Comparison of ENCODE assay signal across 31 cellular contexts in genomic region chr9:77085416-77085815, GRCh38.
"Had no signal": no experiment of that assay in that cellular context is flagged by ENCODE, and none has a peak within 500 bp of the region (broad histone marks: within the 10 kb centered on the region; RNA-seq: fewer than 3 reads in every experiment).

No MANE protein-coding gene starts in this region.

- H3K9me3 ChIP-seq: esophagus muscularis mucosa, gastrocnemius medialis, psoas muscle, thyroid gland, upper lobe of right lung had no signal

- H3K27ac Mint-ChIP-seq: activated CD4-positive, alpha-beta T cell treated with anti-CD3 and anti-CD28 coated beads for 36 hours; activated CD8-positive, alpha-beta memory T cell treated with anti-CD3 and anti-CD28 coated beads, Interleukin-2, amount 10 ng/mL, durations not matched to agents 7 days and 5 days; activated CD8-positive, alpha-beta T cell treated with anti-CD3 and anti-CD28 coated beads, Interleukin-2, amount 10 ng/mL, durations not matched to agents 7 days and 5 days; activated naive CD4-positive, alpha-beta T cell treated with anti-CD3 and anti-CD28 coated beads for 36 hours; activated naive CD8-positive, alpha-beta T cell treated with anti-CD3 and anti-CD28 coated beads, Interleukin-2, amount 10 ng/mL, durations not matched to agents 7 days and 5 days; activated T-cell treated with anti-CD3 and anti-CD28 coated beads, Interleukin-2, amount 50 U/mL, for 72 hours; dendritic cell treated with granulocyte-macrophage colony-stimulating factor and Interleukin-4, amounts not matched to agents 40 ng/mL and 50 ng/mL, for 4 days; endodermal cell; mesothelial cell of epicardium; stimulated activated memory B cell treated with anti-CD40 and anti-IgM and Interleukin-4, amounts not matched to agents 10 μg/mL and 1 μg/mL and 100 μg/mL, for 72 hours; stimulated activated naive CD8-positive, alpha-beta T cell treated with anti-CD3 and anti-CD28 coated beads, Interleukin-15, amount 100 ng/mL, for 72 hours had no signal

- H3K9me3 Mint-ChIP-seq: activated naive CD4-positive, alpha-beta T cell treated with anti-CD3 and anti-CD28 coated beads for 36 hours; activated T-cell treated with anti-CD3 and anti-CD28 coated beads, Interleukin-2, amount 50 U/mL, for 72 hours; central memory CD8-positive, alpha-beta T cell; dendritic cell treated with granulocyte-macrophage colony-stimulating factor and Interleukin-4, amounts not matched to agents 40 ng/mL and 50 ng/mL, for 4 days; stimulated activated memory B cell treated with anti-CD40 and anti-IgM and Interleukin-4, amounts not matched to agents 10 μg/mL and 1 μg/mL and 100 μg/mL, for 72 hours had no signal

- DNase-seq: activated CD4-positive, alpha-beta T cell treated with anti-CD3 and anti-CD28 coated beads for 36 hours; activated CD4-positive, CD25-positive, alpha-beta regulatory T cell; activated CD8-positive, alpha-beta memory T cell treated with anti-CD3 and anti-CD28 coated beads, Interleukin-2, amount 10 ng/mL, durations not matched to agents 7 days and 5 days; activated CD8-positive, alpha-beta T cell treated with anti-CD3 and anti-CD28 coated beads, Interleukin-2, amount 10 ng/mL, durations not matched to agents 7 days and 5 days; activated effector memory CD4-positive, alpha-beta T cell treated with Interleukin-2 at 50 U/mL for 16 hours; activated naive CD4-positive, alpha-beta T cell treated with anti-CD3 and anti-CD28 coated beads for 36 hours; activated naive CD8-positive, alpha-beta T cell treated with anti-CD3 and anti-CD28 coated beads, Interleukin-2, amount 10 ng/mL, durations not matched to agents 7 days and 5 days; activated T-cell treated with anti-CD3 and anti-CD28 coated beads for 4 hours; activated T-cell treated with anti-CD3 and anti-CD28 coated beads, Interleukin-2, amount 50 U/mL, for 72 hours; amniotic stem cell; endodermal cell; gastrocnemius medialis; glutamatergic neuron; left cardiac atrium; left ventricle myocardium superior; naive B cell; psoas muscle; stimulated activated CD4-positive, alpha-beta T cell treated with anti-CD3 and anti-CD28 coated beads, Interleukin-1b, Interleukin-23, amount 100 ng/mL, for 48 hours; stimulated activated CD4-positive, alpha-beta T cell treated with anti-CD3 and anti-CD28 coated beads, Interleukin-4, amount 100 ng/mL, for 4 hours; stimulated activated CD8-positive, alpha-beta memory T cell treated with anti-CD3 and anti-CD28 coated beads, Interleukin-4, amount 100 ng/mL, for 48 hours; stimulated activated naive CD8-positive, alpha-beta T cell treated with anti-CD3 and anti-CD28 coated beads, Interleukin-15, amount 100 ng/mL, for 72 hours; thyroid gland; upper lobe of right lung had no signal

- H3K27me3 Mint-ChIP-seq: dendritic cell treated with granulocyte-macrophage colony-stimulating factor and Interleukin-4, amounts not matched to agents 40 ng/mL and 50 ng/mL, for 4 days had no signal

- H3K4me2 ChIP-seq: hepatocyte, smooth muscle cell had no signal

- ATAC-seq: activated CD4-positive, alpha-beta T cell treated with anti-CD3 and anti-CD28 coated beads for 36 hours; activated CD8-positive, alpha-beta memory T cell treated with anti-CD3 and anti-CD28 coated beads, Interleukin-2, amount 10 ng/mL, durations not matched to agents 7 days and 5 days; activated CD8-positive, alpha-beta T cell treated with anti-CD3 and anti-CD28 coated beads, Interleukin-2, amount 10 ng/mL, durations not matched to agents 7 days and 5 days; activated T-cell treated with anti-CD3 and anti-CD28 coated beads, Interleukin-2, amount 50 U/mL, for 72 hours; gastrocnemius medialis; left cardiac atrium; left ventricle myocardium superior; psoas muscle; stimulated activated memory B cell treated with anti-CD40 and anti-IgM and Interleukin-4, amounts not matched to agents 10 μg/mL and 1 μg/mL and 100 μg/mL, for 72 hours; stimulated activated naive CD8-positive, alpha-beta T cell treated with anti-CD3 and anti-CD28 coated beads, Interleukin-15, amount 100 ng/mL, for 72 hours; upper lobe of right lung had no signal

- H3K9ac ChIP-seq: parathyroid adenoma had no signal

- H3K4me1 ChIP-seq: esophagus muscularis mucosa, gastrocnemius medialis, parathyroid adenoma, psoas muscle, thyroid gland, upper lobe of right lung had no signal

- H3K36me3 ChIP-seq: esophagus muscularis mucosa, gastrocnemius medialis, thyroid gland, upper lobe of right lung had no signal

- H3K4me3 ChIP-seq: esophagus muscularis mucosa, gastrocnemius medialis, hepatocyte, psoas muscle, smooth muscle cell, thyroid gland, upper lobe of right lung had no signal

- H2AFZ ChIP-seq: hepatocyte, parathyroid adenoma had no signal

- H3K36me3 Mint-ChIP-seq: activated CD8-positive, alpha-beta memory T cell treated with anti-CD3 and anti-CD28 coated beads, Interleukin-2, amount 10 ng/mL, durations not matched to agents 7 days and 5 days; activated naive CD8-positive, alpha-beta T cell treated with anti-CD3 and anti-CD28 coated beads, Interleukin-2, amount 10 ng/mL, durations not matched to agents 7 days and 5 days; naive B cell; stimulated activated memory B cell treated with anti-CD40 and anti-IgM and Interleukin-4, amounts not matched to agents 10 μg/mL and 1 μg/mL and 100 μg/mL, for 72 hours had no signal

- H3K4me1 Mint-ChIP-seq: activated CD4-positive, alpha-beta T cell treated with anti-CD3 and anti-CD28 coated beads for 36 hours; activated naive CD8-positive, alpha-beta T cell treated with anti-CD3 and anti-CD28 coated beads, Interleukin-2, amount 10 ng/mL, durations not matched to agents 7 days and 5 days; central memory CD8-positive, alpha-beta T cell; naive B cell; stimulated activated memory B cell treated with anti-CD40 and anti-IgM and Interleukin-4, amounts not matched to agents 10 μg/mL and 1 μg/mL and 100 μg/mL, for 72 hours; stimulated activated naive CD8-positive, alpha-beta T cell treated with anti-CD3 and anti-CD28 coated beads, Interleukin-15, amount 100 ng/mL, for 72 hours had no signal

- H3K27me3 ChIP-seq: gastrocnemius medialis, hepatocyte, thyroid gland, upper lobe of right lung had no signal

- H3K27ac ChIP-seq: esophagus muscularis mucosa, gastrocnemius medialis, hepatocyte, parathyroid adenoma, psoas muscle, thyroid gland, upper lobe of right lung had no signal

- H3K4me3 Mint-ChIP-seq: activated CD4-positive, alpha-beta T cell treated with anti-CD3 and anti-CD28 coated beads for 36 hours; activated CD8-positive, alpha-beta memory T cell treated with anti-CD3 and anti-CD28 coated beads, Interleukin-2, amount 10 ng/mL, durations not matched to agents 7 days and 5 days; activated CD8-positive, alpha-beta T cell treated with anti-CD3 and anti-CD28 coated beads, Interleukin-2, amount 10 ng/mL, durations not matched to agents 7 days and 5 days; activated naive CD4-positive, alpha-beta T cell treated with anti-CD3 and anti-CD28 coated beads for 36 hours; activated naive CD8-positive, alpha-beta T cell treated with anti-CD3 and anti-CD28 coated beads, Interleukin-2, amount 10 ng/mL, durations not matched to agents 7 days and 5 days; activated T-cell treated with anti-CD3 and anti-CD28 coated beads, Interleukin-2, amount 50 U/mL, for 72 hours; central memory CD8-positive, alpha-beta T cell; dendritic cell treated with granulocyte-macrophage colony-stimulating factor and Interleukin-4, amounts not matched to agents 40 ng/mL and 50 ng/mL, for 4 days; endodermal cell; mesothelial cell of epicardium; naive B cell; stimulated activated memory B cell treated with anti-CD40 and anti-IgM and Interleukin-4, amounts not matched to agents 10 μg/mL and 1 μg/mL and 100 μg/mL, for 72 hours; stimulated activated naive CD8-positive, alpha-beta T cell treated with anti-CD3 and anti-CD28 coated beads, Interleukin-15, amount 100 ng/mL, for 72 hours had no signal

- H3K79me2 ChIP-seq: hepatocyte, parathyroid adenoma had no signal
